ENCODE assay signal across 8 cellular contexts in genomic region chr19:37077929-37078716, GRCh38. TPM values are rescaled to one million over a fixed set of nuclear protein-coding genes. Genes with fewer than 3 reads are reported as not detected.
DNase-seq lines count a peak whose midpoint lies in the region; ATAC-seq and TF ChIP-seq lines count a peak whose summit lies in the region.

Gene ZNF420 (plus strand): TSS chr19:37078433. CDS start chr19:37089119, 10,686 bp downstream.

- H3K4me3 ChIP-seq in astrocyte of the cerebellum (ENCODE audit: low read depth, low read length): peak within 1 kb of the TSS; percentile 99
- peak within 1 kb of the TSS; percentile 70 to 89 for H3K4me3 ChIP-seq in vagina

- H3K36me3 ChIP-seq in vagina: peaks cover 0 to 16% of the 10 kb centered on the region in 2 donors

- no peaks in the 10 kb centered on the region for H3K27me3 ChIP-seq in vagina

- no peak for TF ChIP-seq POLR2A in vagina (IDR thresholded peaks at IDR 0.05)

- ATAC-seq in GM18502 (IDR thresholded peaks at IDR 0.05; ENCODE audit: poor library complexity, unreplicated experiment) (peak; percentile 96), HG02970 (IDR thresholded peaks at IDR 0.05; ENCODE audit: low FRiP score, unreplicated experiment) (peak; percentile 97)

- H3K9me3 ChIP-seq in vagina: peaks cover 7% of the 10 kb centered on the region

- in situ Hi-C loops in astrocyte of the cerebellum (cut with HindIII; ENCODE audit: low sequenced_read_pairs): no loop called here

- H3K27ac ChIP-seq in vagina: peak within 1 kb of the TSS; percentile 83

- intact Hi-C loops in vagina (cut with DNase I): no loop called here

- no peak for TF ChIP-seq CTCF in astrocyte of the cerebellum (IDR thresholded peaks at IDR 0.05; ENCODE audit: low read depth, low read length, missing control alignments)
- TF ChIP-seq CTCF in vagina (IDR thresholded peaks at IDR 0.05): no peak

- H3K4me1 ChIP-seq in vagina: peaks cover 17% of the 10 kb centered on the region

- DNase-seq in NCI-H2029 (lab: John Stamatoyannopoulos, UW) (peak; percentile 94), T-helper 22 cell (ENCODE audit: low read depth) (peak; percentile 81), astrocyte of the cerebellum (ENCODE audit: low read depth) (peak; percentile 93), hepatic stellate cell (ENCODE audit: low spot score) (peak; percentile 81), putamen (ENCODE audit: low spot score) (peak; percentile 94), vagina (ENCODE audit: extremely low spot score in 2 of 2) (peak in 1 of 2 donors; percentile 88)

RNA-seq across cellular contexts. Expression of gene ZNF420, which starts in this region (rescaled TPM):
- 9.6 TPM for total RNA-seq in vagina
